Comparison of ENCODE assay signal across 21 cellular contexts in the genomic region with DNA sequence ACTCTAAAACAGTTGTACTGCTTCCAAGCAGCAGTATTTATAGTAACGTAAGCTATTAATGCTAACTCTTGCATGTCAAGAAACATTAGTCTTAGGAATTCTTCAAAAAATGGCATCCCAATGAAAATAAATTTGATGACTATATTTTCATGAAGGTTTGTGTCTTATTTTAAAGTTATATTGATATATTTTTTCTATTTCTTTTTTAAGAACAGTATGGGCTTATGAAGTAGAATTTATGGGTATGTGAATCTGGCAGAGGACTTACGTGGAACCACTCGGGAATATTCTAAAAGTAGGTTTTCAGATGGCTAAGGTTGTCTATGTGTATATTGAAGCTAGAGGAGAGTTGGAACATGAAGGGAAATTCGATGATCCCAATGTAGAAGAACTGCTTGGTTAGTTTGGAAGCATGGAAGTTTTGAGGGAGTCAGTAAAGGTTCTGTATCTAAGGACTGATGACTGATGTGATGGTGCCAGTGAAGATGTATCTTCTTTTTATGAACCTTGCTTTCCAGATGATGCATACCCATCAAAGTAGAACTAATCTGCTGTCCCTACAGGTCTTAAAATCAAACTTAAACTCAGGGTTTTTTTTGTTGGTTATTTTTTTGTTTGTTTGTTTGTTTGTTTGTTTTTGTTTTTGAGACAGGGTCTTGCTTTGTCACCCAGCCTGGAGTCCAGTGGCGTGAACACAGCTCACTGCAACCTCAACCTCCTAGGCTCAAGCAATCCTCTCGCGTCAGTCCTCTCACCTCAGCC.
"Had no signal": no experiment of that assay in that cellular context is flagged by ENCODE, and none has a peak within 500 bp of the region (broad histone marks: within the 10 kb centered on the region; RNA-seq: fewer than 3 reads in every experiment).

No MANE protein-coding gene starts in this region.

- H3K4me1 ChIP-seq: SJSA1 had no signal

- DNase-seq: IMR-90, Karpas-422, KG1, MM.1S, NCI-H1092 treated with DMSO at 0.1 percent for 48 hours, NCI-H1436, NCI-H187, NCI-H2029, NCI-H2081 treated with DMSO at 0.1 percent for 48 hours, NCI-H2171, NCI-H226, NCI-H510A, NCI-H524 treated with DMSO at 0.1 percent for 48 hours, NCI-H69, NCI-H774, Right ventricle myocardium superior, RPMI8226, SIG-M5, SK-N-SH had no signal

- ATAC-seq: HepG2 had no signal

- H3K27me3 ChIP-seq: SJSA1 had no signal

- H3K9me3 ChIP-seq: SJSA1, SK-N-SH had no signal

- H3K27ac ChIP-seq: SJSA1 had no signal

- H3K4me3 ChIP-seq: SJSA1 had no signal

- H3K4me2 ChIP-seq: SK-N-SH had no signal
